ENCODE assay signal across 1 cellular context in the genomic region with DNA sequence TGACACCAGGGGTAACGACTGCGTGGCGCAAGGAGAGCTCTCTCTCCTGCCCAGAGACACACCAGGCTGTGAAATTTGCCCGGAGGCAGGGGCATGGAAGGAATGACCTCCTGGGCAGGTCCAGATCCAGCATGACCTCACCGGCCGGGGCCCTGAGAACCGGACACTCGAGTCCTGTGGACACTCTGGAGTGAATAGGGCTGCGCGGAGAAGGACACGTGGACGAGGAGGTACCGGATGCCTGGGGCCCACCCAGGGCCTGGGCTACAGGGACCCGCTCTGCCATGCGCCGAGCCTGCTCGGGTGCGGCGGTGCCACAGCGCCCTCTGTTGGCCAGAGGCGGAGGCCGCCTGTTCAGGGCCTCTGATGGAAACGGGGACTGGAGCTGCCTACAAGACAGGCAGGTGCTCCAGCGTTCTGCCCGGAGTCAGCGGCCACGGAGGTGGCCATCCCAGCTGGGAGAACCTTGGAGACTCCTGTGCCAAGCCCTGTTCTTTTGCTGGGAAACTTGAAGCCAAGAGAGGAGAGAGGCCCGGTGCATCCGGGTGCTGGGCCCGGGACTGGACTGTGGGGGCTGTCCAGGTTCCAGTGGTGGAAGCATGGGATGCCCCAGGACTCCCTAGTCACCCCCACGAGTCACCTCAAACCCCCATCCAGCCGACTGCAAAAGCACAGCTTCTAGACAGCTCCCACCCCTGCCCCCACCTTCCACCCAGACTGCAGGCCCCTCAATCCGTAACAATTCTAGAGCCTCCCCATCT.
A peak's percentile ranks its signal among the peaks of the same experiment; 100 is the strongest.
TF ChIP-seq lines count a peak whose summit lies in the region.

No MANE protein-coding gene starts in this region.

TF ChIP-seq in HepG2, 621 proteins besides CTCF, POLR2A, EP300 and RAD21 (continued from another document and continues in another):
- TF ChIP-seq MIER3 (CRISPR knock-in tag; IDR thresholded peaks at IDR 0.05; ENCODE audit: borderline replicate concordance) (peak; percentile 79; the same call in 1 of the 2 replicates), RFXAP (CRISPR knock-in tag; IDR thresholded peaks at IDR 0.05; ENCODE audit: borderline replicate concordance) (no peak), FOXC1 (CRISPR knock-in tag; IDR thresholded peaks at IDR 0.05; ENCODE audit: borderline replicate concordance) (peak; percentile 76; the same call in 1 of the 2 replicates), ZNF841 (CRISPR knock-in tag; IDR thresholded peaks at IDR 0.05; ENCODE audit: borderline replicate concordance) (no peak), SIX4 (CRISPR knock-in tag; IDR thresholded peaks at IDR 0.05) (no peak), FOSL2 (CRISPR knock-in tag; IDR thresholded peaks at IDR 0.05) (peak; percentile 65), RAD51 (IDR thresholded peaks at IDR 0.05; ENCODE audit: borderline replicate concordance) (no peak), ZNF672 (CRISPR knock-in tag; IDR thresholded peaks at IDR 0.05) (peak; percentile 100), LCORL (IDR thresholded peaks at IDR 0.05) (no peak), LCORL (CRISPR knock-in tag; IDR thresholded peaks at IDR 0.05) (0 out of 2 replicates have a peak, but pooled peaks have one; percentile 40), ZFP36L1 (CRISPR knock-in tag; IDR thresholded peaks at IDR 0.05) (no peak), ZNF724P (CRISPR knock-in tag; IDR thresholded peaks at IDR 0.05; ENCODE audit: borderline replicate concordance) (peak; percentile 91; the same call in 1 of the 2 replicates), ZNF879 (CRISPR knock-in tag; IDR thresholded peaks at IDR 0.05) (no peak), ZNF652 (CRISPR knock-in tag; IDR thresholded peaks at IDR 0.05; ENCODE audit: borderline replicate concordance, low read depth) (peak; percentile 53; the same call in 1 of the 2 replicates), NFE2 (CRISPR knock-in tag; IDR thresholded peaks at IDR 0.05) (0 out of 2 replicates have a peak, but pooled peaks have one; percentile 42), ZSCAN22 (CRISPR knock-in tag; IDR thresholded peaks at IDR 0.05) (no peak), ZNF619 (CRISPR knock-in tag; IDR thresholded peaks at IDR 0.05) (peak; percentile 99; the same call in 1 of the 2 replicates), ZNF547 (CRISPR knock-in tag; IDR thresholded peaks at IDR 0.05) (0 out of 2 replicates have a peak, but pooled peaks have one; percentile 41), ETV6 (CRISPR knock-in tag; conservative IDR thresholded peaks at IDR 0.05) (peak; percentile 80)
- TF ChIP-seq, protein P1, sequence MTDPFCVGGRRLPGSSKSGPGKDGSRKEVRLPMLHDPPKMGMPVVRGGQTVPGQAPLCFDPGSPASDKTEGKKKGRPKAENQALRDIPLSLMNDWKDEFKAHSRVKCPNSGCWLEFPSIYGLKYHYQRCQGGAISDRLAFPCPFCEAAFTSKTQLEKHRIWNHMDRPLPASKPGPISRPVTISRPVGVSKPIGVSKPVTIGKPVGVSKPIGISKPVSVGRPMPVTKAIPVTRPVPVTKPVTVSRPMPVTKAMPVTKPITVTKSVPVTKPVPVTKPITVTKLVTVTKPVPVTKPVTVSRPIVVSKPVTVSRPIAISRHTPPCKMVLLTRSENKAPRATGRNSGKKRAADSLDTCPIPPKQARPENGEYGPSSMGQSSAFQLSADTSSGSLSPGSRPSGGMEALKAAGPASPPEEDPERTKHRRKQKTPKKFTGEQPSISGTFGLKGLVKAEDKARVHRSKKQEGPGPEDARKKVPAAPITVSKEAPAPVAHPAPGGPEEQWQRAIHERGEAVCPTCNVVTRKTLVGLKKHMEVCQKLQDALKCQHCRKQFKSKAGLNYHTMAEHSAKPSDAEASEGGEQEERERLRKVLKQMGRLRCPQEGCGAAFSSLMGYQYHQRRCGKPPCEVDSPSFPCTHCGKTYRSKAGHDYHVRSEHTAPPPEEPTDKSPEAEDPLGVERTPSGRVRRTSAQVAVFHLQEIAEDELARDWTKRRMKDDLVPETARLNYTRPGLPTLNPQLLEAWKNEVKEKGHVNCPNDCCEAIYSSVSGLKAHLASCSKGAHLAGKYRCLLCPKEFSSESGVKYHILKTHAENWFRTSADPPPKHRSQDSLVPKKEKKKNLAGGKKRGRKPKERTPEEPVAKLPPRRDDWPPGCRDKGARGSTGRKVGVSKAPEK (CRISPR knock-in tag; IDR thresholded peaks at IDR 0.05; ENCODE audit: borderline replicate concordance), result no peak
- TF ChIP-seq, protein P2, sequence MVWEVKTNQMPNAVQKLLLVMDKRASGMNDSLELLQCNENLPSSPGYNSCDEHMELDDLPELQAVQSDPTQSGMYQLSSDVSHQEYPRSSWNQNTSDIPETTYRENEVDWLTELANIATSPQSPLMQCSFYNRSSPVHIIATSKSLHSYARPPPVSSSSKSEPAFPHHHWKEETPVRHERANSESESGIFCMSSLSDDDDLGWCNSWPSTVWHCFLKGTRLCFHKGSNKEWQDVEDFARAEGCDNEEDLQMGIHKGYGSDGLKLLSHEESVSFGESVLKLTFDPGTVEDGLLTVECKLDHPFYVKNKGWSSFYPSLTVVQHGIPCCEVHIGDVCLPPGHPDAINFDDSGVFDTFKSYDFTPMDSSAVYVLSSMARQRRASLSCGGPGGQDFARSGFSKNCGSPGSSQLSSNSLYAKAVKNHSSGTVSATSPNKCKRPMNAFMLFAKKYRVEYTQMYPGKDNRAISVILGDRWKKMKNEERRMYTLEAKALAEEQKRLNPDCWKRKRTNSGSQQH (CRISPR knock-in tag; IDR thresholded peaks at IDR 0.05; ENCODE audit: low read depth), result no peak
- TF ChIP-seq, protein P3, sequence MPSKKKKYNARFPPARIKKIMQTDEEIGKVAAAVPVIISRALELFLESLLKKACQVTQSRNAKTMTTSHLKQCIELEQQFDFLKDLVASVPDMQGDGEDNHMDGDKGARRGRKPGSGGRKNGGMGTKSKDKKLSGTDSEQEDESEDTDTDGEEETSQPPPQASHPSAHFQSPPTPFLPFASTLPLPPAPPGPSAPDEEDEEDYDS (CRISPR knock-in tag; IDR thresholded peaks at IDR 0.05), result no peak; the same call in none of the 2 replicates
- TF ChIP-seq, protein P4, sequence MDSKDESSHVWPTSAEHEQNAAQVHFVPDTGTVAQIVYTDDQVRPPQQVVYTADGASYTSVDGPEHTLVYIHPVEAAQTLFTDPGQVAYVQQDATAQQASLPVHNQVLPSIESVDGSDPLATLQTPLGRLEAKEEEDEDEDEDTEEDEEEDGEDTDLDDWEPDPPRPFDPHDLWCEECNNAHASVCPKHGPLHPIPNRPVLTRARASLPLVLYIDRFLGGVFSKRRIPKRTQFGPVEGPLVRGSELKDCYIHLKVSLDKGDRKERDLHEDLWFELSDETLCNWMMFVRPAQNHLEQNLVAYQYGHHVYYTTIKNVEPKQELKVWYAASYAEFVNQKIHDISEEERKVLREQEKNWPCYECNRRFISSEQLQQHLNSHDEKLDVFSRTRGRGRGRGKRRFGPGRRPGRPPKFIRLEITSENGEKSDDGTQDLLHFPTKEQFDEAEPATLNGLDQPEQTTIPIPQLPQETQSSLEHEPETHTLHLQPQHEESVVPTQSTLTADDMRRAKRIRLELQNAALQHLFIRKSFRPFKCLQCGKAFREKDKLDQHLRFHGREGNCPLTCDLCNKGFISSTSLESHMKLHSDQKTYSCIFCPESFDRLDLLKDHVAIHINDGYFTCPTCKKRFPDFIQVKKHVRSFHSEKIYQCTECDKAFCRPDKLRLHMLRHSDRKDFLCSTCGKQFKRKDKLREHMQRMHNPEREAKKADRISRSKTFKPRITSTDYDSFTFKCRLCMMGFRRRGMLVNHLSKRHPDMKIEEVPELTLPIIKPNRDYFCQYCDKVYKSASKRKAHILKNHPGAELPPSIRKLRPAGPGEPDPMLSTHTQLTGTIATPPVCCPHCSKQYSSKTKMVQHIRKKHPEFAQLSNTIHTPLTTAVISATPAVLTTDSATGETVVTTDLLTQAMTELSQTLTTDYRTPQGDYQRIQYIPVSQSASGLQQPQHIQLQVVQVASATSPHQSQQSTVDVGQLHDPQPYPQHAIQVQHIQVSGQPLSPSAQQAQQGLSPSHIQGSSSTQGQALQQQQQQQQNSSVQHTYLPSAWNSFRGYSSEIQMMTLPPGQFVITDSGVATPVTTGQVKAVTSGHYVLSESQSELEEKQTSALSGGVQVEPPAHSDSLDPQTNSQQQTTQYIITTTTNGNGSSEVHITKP (CRISPR knock-in tag; IDR thresholded peaks at IDR 0.05; ENCODE audit: low read depth), result 0 out of 2 replicates have a peak, but pooled peaks have one; percentile 17
- TF ChIP-seq, protein P5, sequence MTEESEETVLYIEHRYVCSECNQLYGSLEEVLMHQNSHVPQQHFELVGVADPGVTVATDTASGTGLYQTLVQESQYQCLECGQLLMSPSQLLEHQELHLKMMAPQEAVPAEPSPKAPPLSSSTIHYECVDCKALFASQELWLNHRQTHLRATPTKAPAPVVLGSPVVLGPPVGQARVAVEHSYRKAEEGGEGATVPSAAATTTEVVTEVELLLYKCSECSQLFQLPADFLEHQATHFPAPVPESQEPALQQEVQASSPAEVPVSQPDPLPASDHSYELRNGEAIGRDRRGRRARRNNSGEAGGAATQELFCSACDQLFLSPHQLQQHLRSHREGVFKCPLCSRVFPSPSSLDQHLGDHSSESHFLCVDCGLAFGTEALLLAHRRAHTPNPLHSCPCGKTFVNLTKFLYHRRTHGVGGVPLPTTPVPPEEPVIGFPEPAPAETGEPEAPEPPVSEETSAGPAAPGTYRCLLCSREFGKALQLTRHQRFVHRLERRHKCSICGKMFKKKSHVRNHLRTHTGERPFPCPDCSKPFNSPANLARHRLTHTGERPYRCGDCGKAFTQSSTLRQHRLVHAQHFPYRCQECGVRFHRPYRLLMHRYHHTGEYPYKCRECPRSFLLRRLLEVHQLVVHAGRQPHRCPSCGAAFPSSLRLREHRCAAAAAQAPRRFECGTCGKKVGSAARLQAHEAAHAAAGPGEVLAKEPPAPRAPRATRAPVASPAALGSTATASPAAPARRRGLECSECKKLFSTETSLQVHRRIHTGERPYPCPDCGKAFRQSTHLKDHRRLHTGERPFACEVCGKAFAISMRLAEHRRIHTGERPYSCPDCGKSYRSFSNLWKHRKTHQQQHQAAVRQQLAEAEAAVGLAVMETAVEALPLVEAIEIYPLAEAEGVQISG (CRISPR knock-in tag; IDR thresholded peaks at IDR 0.05), result peak; percentile 81
- TF ChIP-seq, protein P6, sequence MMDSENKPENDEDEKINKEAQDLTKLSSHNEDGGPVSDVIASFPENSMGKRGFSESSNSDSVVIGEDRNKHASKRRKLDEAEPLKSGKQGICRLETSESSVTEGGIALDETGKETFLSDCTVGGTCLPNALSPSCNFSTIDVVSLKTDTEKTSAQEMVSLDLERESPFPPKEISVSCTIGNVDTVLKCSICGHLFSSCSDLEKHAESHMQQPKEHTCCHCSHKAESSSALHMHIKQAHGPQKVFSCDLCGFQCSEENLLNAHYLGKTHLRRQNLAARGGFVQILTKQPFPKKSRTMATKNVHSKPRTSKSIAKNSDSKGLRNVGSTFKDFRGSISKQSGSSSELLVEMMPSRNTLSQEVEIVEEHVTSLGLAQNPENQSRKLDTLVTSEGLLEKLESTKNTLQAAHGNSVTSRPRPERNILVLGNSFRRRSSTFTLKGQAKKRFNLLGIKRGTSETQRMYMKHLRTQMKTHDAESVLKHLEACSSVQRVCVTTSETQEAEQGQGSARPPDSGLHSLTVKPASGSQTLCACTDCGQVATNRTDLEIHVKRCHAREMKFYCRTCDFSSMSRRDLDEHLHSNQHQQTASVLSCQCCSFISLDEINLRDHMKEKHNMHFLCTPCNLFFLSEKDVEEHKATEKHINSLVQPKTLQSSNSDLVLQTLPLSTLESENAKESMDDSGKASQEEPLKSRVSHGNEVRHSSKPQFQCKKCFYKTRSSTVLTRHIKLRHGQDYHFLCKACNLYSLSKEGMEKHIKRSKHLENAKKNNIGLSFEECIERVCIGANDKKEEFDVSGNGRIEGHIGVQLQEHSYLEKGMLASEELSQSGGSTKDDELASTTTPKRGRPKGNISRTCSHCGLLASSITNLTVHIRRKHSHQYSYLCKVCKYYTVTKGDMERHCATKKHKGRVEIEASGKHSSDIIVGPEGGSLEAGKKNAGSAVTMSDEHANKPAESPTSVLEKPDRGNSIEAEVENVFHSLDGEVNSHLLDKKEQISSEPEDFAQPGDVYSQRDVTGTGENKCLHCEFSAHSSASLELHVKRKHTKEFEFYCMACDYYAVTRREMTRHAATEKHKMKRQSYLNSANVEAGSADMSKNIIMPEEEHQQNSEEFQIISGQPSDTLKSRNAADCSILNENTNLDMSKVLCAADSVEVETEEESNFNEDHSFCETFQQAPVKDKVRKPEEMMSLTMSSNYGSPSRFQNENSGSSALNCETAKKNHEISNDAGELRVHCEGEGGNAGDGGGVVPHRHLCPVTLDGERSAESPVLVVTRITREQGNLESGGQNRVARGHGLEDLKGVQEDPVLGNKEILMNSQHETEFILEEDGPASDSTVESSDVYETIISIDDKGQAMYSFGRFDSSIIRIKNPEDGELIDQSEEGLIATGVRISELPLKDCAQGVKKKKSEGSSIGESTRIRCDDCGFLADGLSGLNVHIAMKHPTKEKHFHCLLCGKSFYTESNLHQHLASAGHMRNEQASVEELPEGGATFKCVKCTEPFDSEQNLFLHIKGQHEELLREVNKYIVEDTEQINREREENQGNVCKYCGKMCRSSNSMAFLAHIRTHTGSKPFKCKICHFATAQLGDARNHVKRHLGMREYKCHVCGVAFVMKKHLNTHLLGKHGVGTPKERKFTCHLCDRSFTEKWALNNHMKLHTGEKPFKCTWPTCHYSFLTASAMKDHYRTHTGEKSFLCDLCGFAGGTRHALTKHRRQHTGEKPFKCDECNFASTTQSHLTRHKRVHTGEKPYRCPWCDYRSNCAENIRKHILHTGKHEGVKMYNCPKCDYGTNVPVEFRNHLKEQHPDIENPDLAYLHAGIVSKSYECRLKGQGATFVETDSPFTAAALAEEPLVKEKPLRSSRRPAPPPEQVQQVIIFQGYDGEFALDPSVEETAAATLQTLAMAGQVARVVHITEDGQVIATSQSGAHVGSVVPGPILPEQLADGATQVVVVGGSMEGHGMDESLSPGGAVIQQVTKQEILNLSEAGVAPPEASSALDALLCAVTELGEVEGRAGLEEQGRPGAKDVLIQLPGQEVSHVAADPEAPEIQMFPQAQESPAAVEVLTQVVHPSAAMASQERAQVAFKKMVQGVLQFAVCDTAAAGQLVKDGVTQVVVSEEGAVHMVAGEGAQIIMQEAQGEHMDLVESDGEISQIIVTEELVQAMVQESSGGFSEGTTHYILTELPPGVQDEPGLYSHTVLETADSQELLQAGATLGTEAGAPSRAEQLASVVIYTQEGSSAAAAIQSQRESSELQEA (CRISPR knock-in tag; IDR thresholded peaks at IDR 0.05; ENCODE audit: not compliant biosample characterization), result no peak
- TF ChIP-seq, protein P7, sequence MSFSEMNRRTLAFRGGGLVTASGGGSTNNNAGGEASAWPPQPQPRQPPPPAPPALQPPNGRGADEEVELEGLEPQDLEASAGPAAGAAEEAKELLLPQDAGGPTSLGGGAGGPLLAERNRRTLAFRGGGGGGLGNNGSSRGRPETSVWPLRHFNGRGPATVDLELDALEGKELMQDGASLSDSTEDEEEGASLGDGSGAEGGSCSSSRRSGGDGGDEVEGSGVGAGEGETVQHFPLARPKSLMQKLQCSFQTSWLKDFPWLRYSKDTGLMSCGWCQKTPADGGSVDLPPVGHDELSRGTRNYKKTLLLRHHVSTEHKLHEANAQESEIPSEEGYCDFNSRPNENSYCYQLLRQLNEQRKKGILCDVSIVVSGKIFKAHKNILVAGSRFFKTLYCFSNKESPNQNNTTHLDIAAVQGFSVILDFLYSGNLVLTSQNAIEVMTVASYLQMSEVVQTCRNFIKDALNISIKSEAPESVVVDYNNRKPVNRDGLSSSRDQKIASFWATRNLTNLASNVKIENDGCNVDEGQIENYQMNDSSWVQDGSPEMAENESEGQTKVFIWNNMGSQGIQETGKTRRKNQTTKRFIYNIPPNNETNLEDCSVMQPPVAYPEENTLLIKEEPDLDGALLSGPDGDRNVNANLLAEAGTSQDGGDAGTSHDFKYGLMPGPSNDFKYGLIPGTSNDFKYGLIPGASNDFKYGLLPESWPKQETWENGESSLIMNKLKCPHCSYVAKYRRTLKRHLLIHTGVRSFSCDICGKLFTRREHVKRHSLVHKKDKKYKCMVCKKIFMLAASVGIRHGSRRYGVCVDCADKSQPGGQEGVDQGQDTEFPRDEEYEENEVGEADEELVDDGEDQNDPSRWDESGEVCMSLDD (CRISPR knock-in tag; IDR thresholded peaks at IDR 0.05; ENCODE audit: borderline replicate concordance), result no peak
- TF ChIP-seq, protein P8, sequence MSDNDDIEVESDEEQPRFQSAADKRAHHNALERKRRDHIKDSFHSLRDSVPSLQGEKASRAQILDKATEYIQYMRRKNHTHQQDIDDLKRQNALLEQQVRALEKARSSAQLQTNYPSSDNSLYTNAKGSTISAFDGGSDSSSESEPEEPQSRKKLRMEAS (IDR thresholded peaks at IDR 0.05), result peak; percentile 90
